Comparison of ENCODE assay signal across 16 cellular contexts in the genomic region with DNA sequence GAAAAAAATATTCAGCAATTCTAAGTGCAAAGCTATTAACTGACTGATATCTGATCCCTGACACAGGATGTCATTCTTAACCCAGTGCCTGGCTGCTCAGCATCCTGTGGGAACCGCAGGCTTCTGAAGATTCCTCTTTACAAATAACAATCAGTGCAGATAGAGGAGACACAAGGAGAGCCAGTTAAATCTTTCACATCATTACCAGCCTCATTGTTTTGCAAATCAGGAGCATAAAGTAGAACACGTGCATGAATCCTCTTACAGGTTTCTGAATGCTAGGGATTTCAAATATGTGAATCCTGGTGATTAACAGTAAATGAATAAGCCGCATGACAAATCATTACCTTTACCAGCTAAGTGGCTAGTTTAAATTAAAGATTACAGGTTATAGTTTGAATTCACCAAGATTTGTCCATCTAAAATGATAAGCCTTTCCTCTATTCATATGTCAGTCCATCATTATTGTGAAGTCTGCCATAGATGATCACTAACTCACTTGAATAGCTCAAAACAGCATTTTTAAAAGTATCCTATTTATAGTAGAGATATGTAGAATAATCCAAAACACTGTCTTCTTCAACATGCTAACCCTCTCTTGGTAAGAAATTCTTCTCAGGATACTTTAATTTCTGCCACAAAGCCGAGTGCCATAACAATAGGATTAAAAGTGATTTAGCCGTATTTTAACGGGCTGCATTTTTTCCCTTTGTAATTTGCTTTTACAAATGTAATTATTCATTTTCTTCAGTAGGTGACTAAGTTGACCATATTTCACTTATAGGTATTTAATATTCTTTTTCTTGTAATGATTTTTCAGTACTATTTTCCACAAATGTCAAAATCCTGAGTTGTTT.
DNase-seq lines count a peak whose midpoint lies in the region; ATAC-seq and TF ChIP-seq lines count a peak whose summit lies in the region.
"Had no signal": no experiment of that assay in that cellular context is flagged by ENCODE, and none has a peak within 500 bp of the region (broad histone marks: within the 10 kb centered on the region; RNA-seq: fewer than 3 reads in every experiment).

No MANE protein-coding gene starts in this region.

- ATAC-seq in Right ventricle myocardium superior (ENCODE audit: poor library complexity) (no peak), left ventricle myocardium superior (no peak)
- ATAC-seq: effector memory CD8-positive, alpha-beta T cell; Right ventricle myocardium inferior; stimulated activated naive B cell treated with anti-CD40 and anti-IgM and Interleukin-4, amounts not matched to agents 10 μg/mL and 1 μg/mL and 100 μg/mL, for 72 hours had no signal

- peak; percentile 79 for DNase-seq in ACHN
- peak; percentile 94 for DNase-seq in LHCN-M2 (ENCODE audit: low read depth)
- no peak for DNase-seq in chondrocyte (ENCODE audit: low spot score)
- peak; percentile 87 for DNase-seq in kidney tubule cell (ENCODE audit: low spot score)
- DNase-seq in Right ventricle myocardium superior, result no peak
- no peak for DNase-seq in colonic mucosa
- DNase-seq in left ventricle myocardium superior, result no peak
- DNase-seq in HK-2 (ENCODE audit: unreplicated experiment), result no peak
- DNase-seq: AML-193; amniotic stem cell; effector memory CD8-positive, alpha-beta T cell; mammary epithelial cell; stimulated activated CD4-positive, alpha-beta T cell treated with anti-CD3 and anti-CD28 coated beads, Interleukin-4, amount 100 ng/mL, for 1 hour; stimulated activated naive B cell treated with anti-CD40 and anti-IgM and Interleukin-4, amounts not matched to agents 10 μg/mL and 1 μg/mL and 100 μg/mL, for 72 hours had no signal

- peaks cover 86% of the 10 kb centered on the region for H3K4me1 Mint-ChIP-seq in chondrocyte (ENCODE audit: low read depth)
- H3K4me1 Mint-ChIP-seq: stimulated activated naive B cell treated with anti-CD40 and anti-IgM and Interleukin-4, amounts not matched to agents 10 μg/mL and 1 μg/mL and 100 μg/mL, for 72 hours had no signal

- no peak overlapping the region for H3K9ac ChIP-seq in colonic mucosa (ENCODE audit: low read depth in 2 of 2, low read length in 2 of 2)

- no peaks in the 10 kb centered on the region for H3K36me3 Mint-ChIP-seq in chondrocyte (ENCODE audit: low read depth)
- H3K36me3 Mint-ChIP-seq: stimulated activated naive B cell treated with anti-CD40 and anti-IgM and Interleukin-4, amounts not matched to agents 10 μg/mL and 1 μg/mL and 100 μg/mL, for 72 hours had no signal

- peak overlapping the region; percentile 99 for H3K27ac Mint-ChIP-seq in chondrocyte (ENCODE audit: unreplicated experiment)
- H3K27ac Mint-ChIP-seq: effector memory CD8-positive, alpha-beta T cell; stimulated activated naive B cell treated with anti-CD40 and anti-IgM and Interleukin-4, amounts not matched to agents 10 μg/mL and 1 μg/mL and 100 μg/mL, for 72 hours had no signal

- no peaks in the 10 kb centered on the region for H3K9me3 Mint-ChIP-seq in chondrocyte (ENCODE audit: low read depth)

- H3K27ac ChIP-seq in colonic mucosa, result no peak overlapping the region
- H3K27ac ChIP-seq: VCaP had no signal

- H3K27me3 ChIP-seq in colonic mucosa, result no peaks in the 10 kb centered on the region

- no peaks in the 10 kb centered on the region for H3K27me3 Mint-ChIP-seq in chondrocyte (ENCODE audit: low read depth)
- H3K27me3 Mint-ChIP-seq: effector memory CD8-positive, alpha-beta T cell; stimulated activated naive B cell treated with anti-CD40 and anti-IgM and Interleukin-4, amounts not matched to agents 10 μg/mL and 1 μg/mL and 100 μg/mL, for 72 hours had no signal

- H3K9me3 ChIP-seq in colonic mucosa, result no peaks in the 10 kb centered on the region

- TF ChIP-seq CTCF in chondrocyte (IDR thresholded peaks at IDR 0.05), result no peak
- TF ChIP-seq CTCF in colonic mucosa (IDR thresholded peaks at IDR 0.05), result no peak

- H3K4me1 ChIP-seq in colonic mucosa, result no peaks in the 10 kb centered on the region

- intact Hi-C loops in Right ventricle myocardium superior (cut with DNase I) (no loop called here), colonic mucosa (cut with DNase I) (no loop called here), left ventricle myocardium superior (cut with micrococcal nuclease) (no loop called here)

- no peak overlapping the region for H3K4me3 ChIP-seq in colonic mucosa

- no peaks in the 10 kb centered on the region for H3K36me3 ChIP-seq in colonic mucosa

- H3K4me3 Mint-ChIP-seq in chondrocyte (ENCODE audit: unreplicated experiment), result peak overlapping the region; percentile 8
- H3K4me3 Mint-ChIP-seq: effector memory CD8-positive, alpha-beta T cell; stimulated activated naive B cell treated with anti-CD40 and anti-IgM and Interleukin-4, amounts not matched to agents 10 μg/mL and 1 μg/mL and 100 μg/mL, for 72 hours had no signal

- in situ Hi-C loops in ACHN (cut with HindIII; ENCODE audit: low pct_ligation_motif_present, low pct_unique_long_range_greater_than_20kb, low sequenced_read_pairs), result no loop called here

Comparison
In these comparisons a context has a peak if more than half of its experiments do, and no peak if none do; other contexts are left out.
1. DNase-seq: peak in ACHN (single experiment), LHCN-M2 (single experiment) and kidney tubule cell (single experiment); none in chondrocyte (single experiment), Right ventricle myocardium superior (single experiment), colonic mucosa (single experiment), left ventricle myocardium superior (single experiment) and HK-2 (single experiment).